In the genomic region with DNA sequence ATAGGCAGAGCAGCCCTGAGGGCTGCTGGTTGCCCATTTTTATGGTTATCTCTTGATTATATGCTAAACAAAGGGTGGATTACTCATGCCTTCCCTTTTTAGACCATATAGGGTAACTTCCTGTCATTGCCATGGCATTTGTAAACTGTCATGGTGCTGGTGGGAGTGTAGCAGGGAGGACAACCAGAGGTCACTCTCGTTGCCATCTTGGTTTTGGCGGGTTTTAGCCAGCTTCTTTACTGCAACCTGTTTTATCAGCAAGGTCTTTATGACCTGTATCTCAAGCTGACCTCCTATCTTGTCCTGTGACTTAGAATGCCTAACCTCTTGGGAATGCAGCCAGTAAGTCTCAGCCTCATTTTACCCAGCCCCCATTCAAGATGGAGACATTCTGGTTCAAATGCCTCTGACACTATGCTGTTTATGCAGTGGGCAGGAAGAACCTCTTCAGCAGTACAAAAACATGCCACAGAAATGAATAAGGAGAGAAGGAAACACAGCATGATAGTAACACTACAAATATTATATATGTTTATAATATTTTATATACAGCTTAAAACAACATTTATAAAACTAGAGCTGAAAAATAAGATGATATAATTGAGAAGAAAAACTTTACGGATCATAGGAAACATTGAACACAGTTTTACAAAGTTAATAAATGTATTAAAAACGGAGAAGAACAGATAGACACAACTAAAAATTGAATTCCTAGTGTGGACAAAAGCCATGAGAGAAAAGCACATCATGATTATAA, we compare ENCODE assay signal across 24 cellular contexts. TPM values are rescaled to one million over a fixed set of nuclear protein-coding genes. Genes with fewer than 3 reads are reported as not detected.
"Had no signal": no experiment of that assay in that cellular context is flagged by ENCODE, and none has a peak within 500 bp of the region (broad histone marks: within the 10 kb centered on the region; RNA-seq: fewer than 3 reads in every experiment).

No MANE protein-coding gene starts in this region.

- H3K27ac Mint-ChIP-seq: activated B cell treated with CpG ODN at 0.5 μM for 24 hours; activated CD4-positive, alpha-beta memory T cell treated with anti-CD3 and anti-CD28 coated beads for 36 hours; activated CD4-positive, alpha-beta T cell treated with anti-CD3 and anti-CD28 coated beads for 36 hours; activated naive CD8-positive, alpha-beta T cell treated with anti-CD3 and anti-CD28 coated beads for 36 hours; effector memory CD8-positive, alpha-beta T cell; natural killer cell treated with Interleukin-12 subunit alpha and Interleukin-12 subunit beta and Interleukin-15 and Interleukin-18, amount 100 ng/mL, for 72 hours had no signal

- H3K4me1 Mint-ChIP-seq: activated CD4-positive, alpha-beta T cell treated with anti-CD3 and anti-CD28 coated beads for 36 hours; activated naive CD8-positive, alpha-beta T cell treated with anti-CD3 and anti-CD28 coated beads for 36 hours; central memory CD8-positive, alpha-beta T cell had no signal

- H3K27me3 ChIP-seq: breast epithelium, colonic mucosa, esophagus squamous epithelium, pancreas, right atrium auricular region, spleen had no signal

- H3K4me3 ChIP-seq: breast epithelium, colonic mucosa, dorsolateral prefrontal cortex, esophagus squamous epithelium, gastroesophageal sphincter, pancreas, psoas muscle, right atrium auricular region, spleen had no signal

- H3K9me3 ChIP-seq: breast epithelium, colonic mucosa, esophagus squamous epithelium, gastroesophageal sphincter, neutrophil, pancreas, psoas muscle, right atrium auricular region, spleen had no signal

- DNase-seq: activated B cell treated with CpG ODN at 0.5 μM for 24 hours; activated CD4-positive, alpha-beta memory T cell treated with anti-CD3 and anti-CD28 coated beads for 36 hours; activated CD4-positive, alpha-beta T cell treated with anti-CD3 and anti-CD28 coated beads for 36 hours; activated naive CD4-positive, alpha-beta T cell treated with Interleukin-2 at 50 U/mL for 16 hours; activated naive CD8-positive, alpha-beta T cell treated with anti-CD3 and anti-CD28 coated beads for 36 hours; activated T-cell treated with anti-CD3 and anti-CD28 coated beads, Interleukin-2, amount 50 U/mL, for 48 hours; colonic mucosa; dorsolateral prefrontal cortex; effector memory CD8-positive, alpha-beta T cell; esophagus squamous epithelium; head of caudate nucleus; left ventricle myocardium superior; mammary epithelial cell; pancreas; psoas muscle; spleen; stimulated activated CD4-positive, alpha-beta T cell treated with anti-CD3 and anti-CD28 coated beads, Interleukin-4, amount 100 ng/mL, for 4 hours; stimulated activated naive CD8-positive, alpha-beta T cell treated with anti-CD3 and anti-CD28 coated beads, Interleukin-15, Interleukin-2, amounts not matched to agents 100 U/mL and 50 U/mL, for 24 hours had no signal

- H3K4me1 ChIP-seq: breast epithelium, colonic mucosa, gastroesophageal sphincter, pancreas, psoas muscle, right atrium auricular region had no signal

- H3K9me3 Mint-ChIP-seq: activated B cell treated with CpG ODN at 0.5 μM for 24 hours; activated CD4-positive, alpha-beta memory T cell treated with anti-CD3 and anti-CD28 coated beads for 36 hours; activated naive CD8-positive, alpha-beta T cell treated with anti-CD3 and anti-CD28 coated beads for 36 hours; central memory CD8-positive, alpha-beta T cell; effector memory CD8-positive, alpha-beta T cell had no signal

- H3K27ac ChIP-seq: breast epithelium, colonic mucosa, dorsolateral prefrontal cortex, esophagus squamous epithelium, gastroesophageal sphincter, neutrophil, pancreas, psoas muscle, right atrium auricular region, spleen had no signal

- ATAC-seq: activated CD4-positive, alpha-beta T cell treated with anti-CD3 and anti-CD28 coated beads for 36 hours; effector memory CD8-positive, alpha-beta T cell; gastroesophageal sphincter; left ventricle myocardium superior; natural killer cell treated with Interleukin-12 subunit alpha and Interleukin-12 subunit beta and Interleukin-15 and Interleukin-18, amount 100 ng/mL, for 72 hours; pancreas; psoas muscle; stimulated activated naive CD8-positive, alpha-beta T cell treated with anti-CD3 and anti-CD28 coated beads, Interleukin-15, Interleukin-2, amounts not matched to agents 100 U/mL and 50 U/mL, for 24 hours had no signal

- H3K4me3 Mint-ChIP-seq: activated B cell treated with CpG ODN at 0.5 μM for 24 hours; activated CD4-positive, alpha-beta memory T cell treated with anti-CD3 and anti-CD28 coated beads for 36 hours; activated CD4-positive, alpha-beta T cell treated with anti-CD3 and anti-CD28 coated beads for 36 hours; activated naive CD8-positive, alpha-beta T cell treated with anti-CD3 and anti-CD28 coated beads for 36 hours; central memory CD8-positive, alpha-beta T cell; effector memory CD8-positive, alpha-beta T cell; natural killer cell treated with Interleukin-12 subunit alpha and Interleukin-12 subunit beta and Interleukin-15 and Interleukin-18, amount 100 ng/mL, for 72 hours had no signal

- H3K36me3 ChIP-seq: breast epithelium, colonic mucosa, esophagus squamous epithelium, gastroesophageal sphincter, neutrophil, pancreas, right atrium auricular region, spleen had no signal

- H3K36me3 Mint-ChIP-seq: activated CD4-positive, alpha-beta memory T cell treated with anti-CD3 and anti-CD28 coated beads for 36 hours; activated naive CD8-positive, alpha-beta T cell treated with anti-CD3 and anti-CD28 coated beads for 36 hours; natural killer cell treated with Interleukin-12 subunit alpha and Interleukin-12 subunit beta and Interleukin-15 and Interleukin-18, amount 100 ng/mL, for 72 hours had no signal

RNA-seq across cellular contexts. Expression of a gene that starts 58.9 kb away (rescaled TPM):
- total RNA-seq: activated B cell treated with CpG ODN at 0.5 μM for 24 hours; activated naive CD8-positive, alpha-beta T cell treated with anti-CD3 and anti-CD28 coated beads for 36 hours; natural killer cell treated with Interleukin-12 subunit alpha and Interleukin-12 subunit beta and Interleukin-15 and Interleukin-18, amount 100 ng/mL, for 72 hours had no signal
